In the genomic region with DNA sequence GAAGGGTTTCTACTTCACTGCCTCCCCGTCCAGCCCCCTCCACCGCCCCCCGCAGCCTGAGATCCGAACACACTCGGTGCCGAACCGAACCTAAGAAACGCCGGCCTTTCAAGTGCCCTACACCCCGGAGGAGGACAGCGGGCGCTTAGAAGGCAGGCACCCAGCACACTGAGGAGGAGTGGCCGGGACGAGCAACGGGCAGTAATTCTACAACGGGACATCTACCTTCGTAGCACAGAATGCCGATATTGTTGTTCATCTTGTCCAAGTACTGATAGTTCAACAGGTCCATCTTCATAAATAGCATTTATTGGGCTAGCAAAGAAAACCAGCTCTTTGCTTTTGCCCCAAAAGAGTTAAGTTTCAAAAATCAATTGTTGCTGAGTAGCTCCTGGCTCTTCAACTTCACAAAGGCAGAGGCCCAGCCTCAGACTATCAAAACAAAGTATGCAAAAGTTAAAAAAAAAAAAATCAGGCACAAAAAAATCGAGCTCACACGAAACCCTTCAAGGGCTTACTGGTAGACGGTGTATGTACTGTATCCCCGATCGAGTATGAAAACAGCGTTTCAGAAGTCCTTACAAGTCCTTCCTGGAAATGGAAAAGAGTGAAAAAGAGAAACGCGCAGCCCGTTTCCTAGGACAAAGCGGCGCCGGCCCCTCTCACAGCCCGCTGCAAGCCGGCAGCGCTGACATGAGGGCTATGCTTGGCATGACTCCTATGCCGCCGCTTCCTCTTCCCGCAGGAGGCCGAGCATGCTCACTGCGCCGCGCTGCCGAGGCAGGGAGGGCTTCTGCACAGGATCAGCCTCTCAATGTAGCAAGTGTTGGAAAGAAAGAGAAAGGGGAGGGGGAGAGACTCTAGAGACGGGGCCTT, we compare ENCODE assay signal across 8 cellular contexts.
DNase-seq lines count a peak whose midpoint lies in the region; ATAC-seq lines count a peak whose summit lies in the region.

A gene with protein sequence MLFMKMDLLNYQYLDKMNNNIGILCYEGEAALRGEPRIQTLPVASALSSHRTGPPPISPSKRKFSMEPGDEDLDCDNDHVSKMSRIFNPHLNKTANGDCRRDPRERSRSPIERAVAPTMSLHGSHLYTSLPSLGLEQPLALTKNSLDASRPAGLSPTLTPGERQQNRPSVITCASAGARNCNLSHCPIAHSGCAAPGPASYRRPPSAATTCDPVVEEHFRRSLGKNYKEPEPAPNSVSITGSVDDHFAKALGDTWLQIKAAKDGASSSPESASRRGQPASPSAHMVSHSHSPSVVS (minus strand): TSS at position 704 of the 876 bp plus-strand sequence. CDS start 397 bp downstream, at position 307.

- peak; percentile 87 for DNase-seq in ACHN
- DNase-seq in NCI-H510A (lab: John Stamatoyannopoulos, UW) = peak; percentile 63
- DNase-seq in activated CD4-positive, alpha-beta T cell treated with anti-CD3 and anti-CD28 coated beads for 1 hour = peak; percentile 49
- peak; percentile 92 for DNase-seq in kidney tubule cell (ENCODE audit: low spot score)
- DNase-seq in stimulated activated CD4-positive, alpha-beta T cell treated with anti-CD3 and anti-CD28 coated beads, Interleukin-15, amount 100 ng/mL, for 48 hours (ENCODE audit: low read depth in 2 of 2) = peak; percentile 62 to 67

- in situ Hi-C loops in ACHN (cut with HindIII; ENCODE audit: low pct_ligation_motif_present, low pct_unique_long_range_greater_than_20kb, low sequenced_read_pairs) = loop anchor here (10.0 kb wide), 1 partner anchor 259 kb away; no protein-coding TSS in a partner anchor

- peak; percentile 47 for ATAC-seq in GM18861 (IDR thresholded peaks at IDR 0.05; ENCODE audit: unreplicated experiment)
- ATAC-seq in HG03108 (IDR thresholded peaks at IDR 0.05; ENCODE audit: unreplicated experiment) = peak; percentile 48

- peak within 1 kb of the TSS; percentile 94 for H3K27ac ChIP-seq in cingulate gyrus (ENCODE audit: low read depth, low read length)

Comparison
In these comparisons a context has a peak if more than half of its experiments do, and no peak if none do; other contexts are left out.
1. Peak in every context shown above with its lines: DNase-seq, ATAC-seq and H3K27ac ChIP-seq.